Comparison of ENCODE assay signal across 21 cellular contexts in genomic region chr12:271165-271564, GRCh38. TPM values are rescaled to one million over a fixed set of nuclear protein-coding genes. Genes with fewer than 3 reads are reported as not detected.
DNase-seq lines count a peak whose midpoint lies in the region; ATAC-seq and TF ChIP-seq lines count a peak whose summit lies in the region.
"Had no signal": no experiment of that assay in that cellular context is flagged by ENCODE, and none has a peak within 500 bp of the region (broad histone marks: within the 10 kb centered on the region; RNA-seq: fewer than 3 reads in every experiment).

No MANE protein-coding gene starts in this region.

- ATAC-seq in GM19452 (IDR thresholded peaks at IDR 0.05; ENCODE audit: unreplicated experiment): no peak
- ATAC-seq in foreskin keratinocyte: no peak
- ATAC-seq in stimulated activated naive CD8-positive, alpha-beta T cell treated with anti-CD3 and anti-CD28 coated beads, Interleukin-15, Interleukin-2, amounts not matched to agents 100 U/mL and 50 U/mL, for 24 hours: no peak
- ATAC-seq: Panc1 had no signal

- in situ Hi-C loops in G401 (cut with HindIII; ENCODE audit: low sequenced_read_pairs): no loop called here

- H3K4me1 ChIP-seq in foreskin keratinocyte: no peaks in the 10 kb centered on the region

- H3K27me3 ChIP-seq in layer of hippocampus (ENCODE audit: control insufficient read depth, insufficient read depth, low read length) (no peaks in the 10 kb centered on the region), foreskin keratinocyte (peaks cover 31% of the 10 kb centered on the region)

- DNase-seq in G401 (ENCODE audit: low spot score) (peak; percentile 85), NCI-H446 treated with DMSO at 0.1 percent for 48 hours (lab: John Stamatoyannopoulos, UW) (peak; percentile 37), pons (ENCODE audit: low spot score) (peak; percentile 39), foreskin keratinocyte (no peak)
- no peak for DNase-seq in stimulated activated naive CD8-positive, alpha-beta T cell treated with anti-CD3 and anti-CD28 coated beads, Interleukin-15, Interleukin-2, amounts not matched to agents 100 U/mL and 50 U/mL, for 24 hours
- DNase-seq: CD8-positive, alpha-beta memory T cell; DND-41; GF-D8; GOT3; MG63; NCI-H1092 treated with DMSO at 0.1 percent for 48 hours; NCI-H1694; NCI-H2107; NCI-H345; SHP77 had no signal

- H3K27ac ChIP-seq in layer of hippocampus (ENCODE audit: low read depth, low read length): peak overlapping the region; percentile 16
- H3K27ac ChIP-seq in foreskin keratinocyte: no peak overlapping the region
- H3K27ac ChIP-seq: KMS-11 had no signal

- TF ChIP-seq CTCF in foreskin keratinocyte (conservative IDR thresholded peaks at IDR 0.05): no peak

RNA-seq across cellular contexts. Expression of gene SLC6A13, which starts 8.5 kb away (rescaled TPM):
- not detected in 2 replicates for total RNA-seq in G401 (2014; rRNA removed; shearing (Covaris generic))
- total RNA-seq in foreskin keratinocyte: not detected in 2 replicates
- polyA plus RNA-seq in foreskin keratinocyte: not detected in 2 replicates
- polyA plus RNA-seq: AG04450; BJ; CD8-positive, alpha-beta memory T cell had no signal

RNA-seq across cellular contexts. Expression of gene SLC6A12, which starts 57.2 kb away (rescaled TPM):
- total RNA-seq in G401 (2014; rRNA removed; shearing (Covaris generic)): not detected in 2 replicates
- total RNA-seq in foreskin keratinocyte: not detected in 2 replicates
- not detected in 2 replicates for polyA plus RNA-seq in foreskin keratinocyte
- polyA plus RNA-seq: BJ; CD8-positive, alpha-beta memory T cell had no signal

Comparison
In these comparisons a context has a peak if more than half of its experiments do, and no peak if none do; other contexts are left out.
1. DNase-seq: peak in G401 (single experiment), NCI-H446 treated with DMSO at 0.1 percent for 48 hours (single experiment) and pons (single experiment); none in foreskin keratinocyte (0 of 2) and stimulated activated naive CD8-positive, alpha-beta T cell treated with anti-CD3 and anti-CD28 coated beads, Interleukin-15, Interleukin-2, amounts not matched to agents 100 U/mL and 50 U/mL, for 24 hours (single experiment).